18 cellular contexts compared by ENCODE assay signal in genomic region chr13:48188129-48188528, GRCh38. TPM values are rescaled to one million over a fixed set of nuclear protein-coding genes. Genes with fewer than 3 reads are reported as not detected.
DNase-seq lines count a peak whose midpoint lies in the region; ATAC-seq and TF ChIP-seq lines count a peak whose summit lies in the region.
"Had no signal": no experiment of that assay in that cellular context is flagged by ENCODE, and none has a peak within 500 bp of the region (broad histone marks: within the 10 kb centered on the region; RNA-seq: fewer than 3 reads in every experiment).

No MANE protein-coding gene starts in this region.

- peaks cover 8 to 52% of the 10 kb centered on the region in 2 donors for H3K4me1 ChIP-seq in naive thymus-derived CD4-positive, alpha-beta T cell (ENCODE audit: control insufficient read depth in 2 of 2, insufficient read depth in 2 of 2, low read length in 2 of 2)
- H3K4me1 ChIP-seq: HAP-1 had no signal

- no peak for TF ChIP-seq CTCF in CD4-positive, alpha-beta T cell (IDR thresholded peaks at IDR 0.05)

- H3K36me3 ChIP-seq in naive thymus-derived CD4-positive, alpha-beta T cell (ENCODE audit: control insufficient read depth in 2 of 3, insufficient read depth in 3 of 3, low read length in 3 of 3) = no peaks in the 10 kb centered on the region
- H3K36me3 ChIP-seq: HAP-1 had no signal

- CTCF ChIA-PET in CD4-positive, alpha-beta T cell (lab: Charles Lee) = interaction anchor here (1.0 kb wide), 1 partner anchor 33 kb away, joined by 3 read pairs; no protein-coding TSS in a partner anchor
- CTCF ChIA-PET in naive thymus-derived CD4-positive, alpha-beta T cell (lab: Charles Lee) = interaction anchor here (1.6 kb wide), 1 partner anchor 10 kb away, joined by 6 read pairs; no protein-coding TSS in a partner anchor

- POLR2A ChIA-PET in CD4-positive, alpha-beta T cell (lab: Charles Lee) = interaction anchor here (1.6 to 2.2 kb wide), 2 partner anchors 33 to 61 kb away, joined by 6 to 8 read pairs; no protein-coding TSS in a partner anchor
- POLR2A ChIA-PET in naive thymus-derived CD4-positive, alpha-beta T cell (lab: Charles Lee) = interaction anchor here (0.6 to 8.5 kb wide), 8 partner anchors 8 to 76 kb away, joined by 4 to 114 read pairs (median 15); partner anchors contain the start of gene ITM2B

- H3K36me3 Mint-ChIP-seq in activated T-cell treated with anti-CD3 and anti-CD28 coated beads, Interleukin-2, amount 50 U/mL, for 72 hours (ENCODE audit: insufficient read depth in 2 of 2) = no peaks in the 10 kb centered on the region
- no peaks in the 10 kb centered on the region for H3K36me3 Mint-ChIP-seq in CD4-positive, alpha-beta T cell (ENCODE audit: low read depth)
- no peaks in the 10 kb centered on the region for H3K36me3 Mint-ChIP-seq in T-helper 17 cell (ENCODE audit: low read depth)
- H3K36me3 Mint-ChIP-seq in naive thymus-derived CD4-positive, alpha-beta T cell = peaks cover 0 to 14% (median 0%) of the 10 kb centered on the region in 5 donors

- peaks cover 60% of the 10 kb centered on the region for H3K4me1 Mint-ChIP-seq in activated T-cell treated with anti-CD3 and anti-CD28 coated beads, Interleukin-2, amount 50 U/mL, for 72 hours (ENCODE audit: low read depth)
- peaks cover 69% of the 10 kb centered on the region for H3K4me1 Mint-ChIP-seq in CD4-positive, alpha-beta T cell (ENCODE audit: low read depth)
- H3K4me1 Mint-ChIP-seq in T-helper 17 cell = peaks cover 43% of the 10 kb centered on the region
- peaks cover 41 to 90% (median 74%) of the 10 kb centered on the region in 7 donors for H3K4me1 Mint-ChIP-seq in naive thymus-derived CD4-positive, alpha-beta T cell

- no peaks in the 10 kb centered on the region for H3K9me3 ChIP-seq in CD4-positive, alpha-beta T cell (ENCODE audit: control insufficient read depth, low read length)
- no peaks in the 10 kb centered on the region for H3K9me3 ChIP-seq in T-helper 17 cell (ENCODE audit: control insufficient read depth, low read length, poor library complexity, severe bottlenecking)
- no peaks in the 10 kb centered on the region for H3K9me3 ChIP-seq in naive thymus-derived CD4-positive, alpha-beta T cell (ENCODE audit: control insufficient read depth in 2 of 3, low read length in 3 of 3)
- H3K9me3 ChIP-seq: HAP-1, SK-N-SH had no signal

- intact Hi-C loops in CD4-positive, alpha-beta T cell (cut with DNase I, micrococcal nuclease) = no loop called here
- intact Hi-C loops in naive thymus-derived CD4-positive, alpha-beta T cell (cut with micrococcal nuclease) = loop anchor here in 1 of 2 donors (1.0 to 5.0 kb wide), 2 partner anchors 10 to 114 kb away; partner anchors contain the start of gene RB1

- H3K27me3 Mint-ChIP-seq in activated T-cell treated with anti-CD3 and anti-CD28 coated beads, Interleukin-2, amount 50 U/mL, for 72 hours (ENCODE audit: low read depth) = no peaks in the 10 kb centered on the region
- no peaks in the 10 kb centered on the region for H3K27me3 Mint-ChIP-seq in CD4-positive, alpha-beta T cell
- H3K27me3 Mint-ChIP-seq in T-helper 17 cell = no peaks in the 10 kb centered on the region
- H3K27me3 Mint-ChIP-seq in naive thymus-derived CD4-positive, alpha-beta T cell = peaks cover 0 to 7% (median 0%) of the 10 kb centered on the region in 5 donors

- no peak for DNase-seq in activated T-cell treated with anti-CD3 and anti-CD28 coated beads, Interleukin-2, amount 50 U/mL, for 72 hours
- no peak for DNase-seq in activated T-cell treated with anti-CD3 and anti-CD28 coated beads, Interleukin-2, amount 50 U/mL, for 1 hour
- no peak for DNase-seq in CD4-positive, alpha-beta T cell
- DNase-seq in T-helper 17 cell = no peak
- DNase-seq in naive thymus-derived CD4-positive, alpha-beta T cell = no peak
- DNase-seq in GM03348 (ENCODE audit: low spot score) = no peak
- DNase-seq: DMS79 treated with DMSO at 0.1 percent for 48 hours, GM23248, NCI-H1417 treated with DMSO at 0.1 percent for 48 hours, NCI-H187 treated with DMSO at 0.1 percent for 48 hours, NCI-H2227 treated with DMSO at 0.1 percent for 48 hours, NCI-H524, SHP77, SK-N-SH had no signal

- no peaks in the 10 kb centered on the region for H3K9me3 Mint-ChIP-seq in activated T-cell treated with anti-CD3 and anti-CD28 coated beads, Interleukin-2, amount 50 U/mL, for 72 hours
- H3K9me3 Mint-ChIP-seq in CD4-positive, alpha-beta T cell = peaks cover 2% of the 10 kb centered on the region
- H3K9me3 Mint-ChIP-seq in naive thymus-derived CD4-positive, alpha-beta T cell = peaks cover 0 to 5% (median 0%) of the 10 kb centered on the region in 11 donors

- H3K4me3 ChIP-seq in naive thymus-derived CD4-positive, alpha-beta T cell (ENCODE audit: low read length) = no peak overlapping the region
- H3K4me3 ChIP-seq: GM23248, HAP-1, K562 had no signal

- H3K4me3 Mint-ChIP-seq in activated T-cell treated with anti-CD3 and anti-CD28 coated beads, Interleukin-2, amount 50 U/mL, for 72 hours = no peak overlapping the region
- H3K4me3 Mint-ChIP-seq in CD4-positive, alpha-beta T cell = no peak overlapping the region
- no peak overlapping the region for H3K4me3 Mint-ChIP-seq in T-helper 17 cell
- H3K4me3 Mint-ChIP-seq in naive thymus-derived CD4-positive, alpha-beta T cell = peak overlapping the region in 7 of 10 donors; percentile 0 to 72 (median 25)

- peak overlapping the region; percentile 12 for H3K27ac Mint-ChIP-seq in activated T-cell treated with anti-CD3 and anti-CD28 coated beads, Interleukin-2, amount 50 U/mL, for 72 hours
- peak overlapping the region; percentile 89 for H3K27ac Mint-ChIP-seq in CD4-positive, alpha-beta T cell
- H3K27ac Mint-ChIP-seq in T-helper 17 cell = peak overlapping the region; percentile 49
- H3K27ac Mint-ChIP-seq in naive thymus-derived CD4-positive, alpha-beta T cell = peak overlapping the region in 8 of 9 donors; percentile 49 to 94 (median 82)

- H3K27ac ChIP-seq in CD4-positive, alpha-beta T cell (ENCODE audit: low read depth, low read length) = no peak overlapping the region
- H3K27ac ChIP-seq in naive thymus-derived CD4-positive, alpha-beta T cell (ENCODE audit: low read depth, low read length) = peak overlapping the region; percentile 8
- H3K27ac ChIP-seq: GM23248 had no signal

- H3K27me3 ChIP-seq in CD4-positive, alpha-beta T cell (ENCODE audit: control insufficient read depth, insufficient read depth, low read length) = no peaks in the 10 kb centered on the region
- H3K27me3 ChIP-seq in naive thymus-derived CD4-positive, alpha-beta T cell (ENCODE audit: control insufficient read depth in 2 of 2, insufficient read depth in 2 of 2, low read length in 2 of 2) = no peaks in the 10 kb centered on the region

- ATAC-seq in activated T-cell treated with anti-CD3 and anti-CD28 coated beads, Interleukin-2, amount 50 U/mL, for 72 hours (replicated peaks in 1 of 2) = no peak
- no peak for ATAC-seq in CD4-positive, alpha-beta T cell (ENCODE audit: poor library complexity)
- no peak for ATAC-seq in T-helper 17 cell
- ATAC-seq in naive thymus-derived CD4-positive, alpha-beta T cell = no peak
- ATAC-seq in HG02571 (IDR thresholded peaks at IDR 0.05; ENCODE audit: unreplicated experiment) = no peak
- no peak for ATAC-seq in GM19395 (IDR thresholded peaks at IDR 0.05; ENCODE audit: unreplicated experiment)
- ATAC-seq: K562 had no signal

RNA-seq across cellular contexts. Expression of gene ITM2B, which starts 44.9 kb away (rescaled TPM):
- 100 to 1,000 TPM; 109 to 111 TPM for total RNA-seq in activated T-cell treated with anti-CD3 and anti-CD28 coated beads, Interleukin-2, amount 50 U/mL, for 72 hours
- 100 to 1,000 TPM; 305 to 323 TPM for total RNA-seq in CD4-positive, alpha-beta T cell
- total RNA-seq in T-helper 17 cell = 100 to 1,000 TPM; 396 to 450 TPM
- 100 to 1,000 TPM; 190 to 733 (median 412) TPM for total RNA-seq in naive thymus-derived CD4-positive, alpha-beta T cell
- 1,000 to 10,000 TPM; 1,112 to 1,479 TPM for polyA plus RNA-seq in naive thymus-derived CD4-positive, alpha-beta T cell

Comparison
In these comparisons a context has a peak if more than half of its experiments do, and no peak if none do; other contexts are left out.
1. H3K27ac Mint-ChIP-seq: peak in every context shown above with its lines; median percentile 89 in CD4-positive, alpha-beta T cell; 82 in naive thymus-derived CD4-positive, alpha-beta T cell; 49 in T-helper 17 cell; 12 in activated T-cell treated with anti-CD3 and anti-CD28 coated beads, Interleukin-2, amount 50 U/mL, for 72 hours.
2. H3K4me3 Mint-ChIP-seq: peak in naive thymus-derived CD4-positive, alpha-beta T cell (7 of 10); none in activated T-cell treated with anti-CD3 and anti-CD28 coated beads, Interleukin-2, amount 50 U/mL, for 72 hours (0 of 2), CD4-positive, alpha-beta T cell (single experiment) and T-helper 17 cell (single experiment).